Comparison of ENCODE assay signal across 1 cellular context in genomic region chr1:200029624-200030074, GRCh38.
TF ChIP-seq lines count a peak whose summit lies in the region.

No MANE protein-coding gene starts in this region.

TF ChIP-seq in HepG2, 621 proteins besides CTCF, POLR2A, EP300 and RAD21 (continued from another document):
- TF ChIP-seq SP2 (CRISPR knock-in tag; IDR thresholded peaks at IDR 0.05): no peak
